Comparison of ENCODE assay signal across 23 cellular contexts in the genomic region with DNA sequence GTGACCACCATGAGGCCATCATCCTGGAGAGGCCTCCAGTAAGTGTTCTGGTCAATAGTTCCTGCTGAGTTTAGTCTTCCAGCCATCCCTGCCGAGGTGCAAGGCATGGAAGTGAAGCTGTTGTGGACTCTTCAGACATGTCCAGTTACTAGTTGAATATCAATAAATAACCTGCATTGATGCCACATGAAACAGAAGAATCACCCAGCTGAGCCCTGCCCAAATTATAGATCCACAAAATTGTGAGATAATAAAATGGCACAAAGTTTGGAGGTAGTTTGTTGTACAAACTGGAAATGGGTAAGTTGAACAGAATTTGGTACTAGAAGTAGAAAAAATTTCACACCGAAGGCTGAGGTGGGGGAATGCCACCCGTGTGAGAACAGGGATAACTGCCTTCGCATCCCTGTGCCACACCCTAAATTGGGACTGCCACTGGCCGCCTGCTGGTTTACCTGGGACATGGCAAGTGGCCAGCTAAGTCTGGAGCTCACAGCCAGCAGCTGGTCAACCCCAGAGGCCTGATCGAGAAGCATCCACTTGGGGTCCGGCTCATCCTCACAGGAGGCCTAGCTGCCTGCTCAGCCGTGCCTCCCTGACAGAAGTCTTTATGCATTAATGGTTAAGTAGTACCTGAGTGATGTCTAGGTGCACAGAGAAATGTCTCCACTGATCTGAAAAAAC.
A peak's percentile ranks its signal among the peaks of the same experiment; 100 is the strongest.
DNase-seq lines count a peak whose midpoint lies in the region; ATAC-seq and TF ChIP-seq lines count a peak whose summit lies in the region.
"Had no signal": no experiment of that assay in that cellular context is flagged by ENCODE, and none has a peak within 500 bp of the region (broad histone marks: within the 10 kb centered on the region; RNA-seq: fewer than 3 reads in every experiment).

No MANE protein-coding gene starts in this region.

- H3K4me1 Mint-ChIP-seq in MCF 10A (ENCODE audit: insufficient read depth, unreplicated experiment): no peaks in the 10 kb centered on the region

- no peaks in the 10 kb centered on the region for H3K36me3 Mint-ChIP-seq in MCF 10A (ENCODE audit: insufficient read depth, unreplicated experiment)

- H2AFZ ChIP-seq in mammary epithelial cell (ENCODE audit: low read depth, low read length) (no peak overlapping the region), osteoblast (ENCODE audit: low read length) (no peak overlapping the region)

- 92% methylated on average over 7 of the region's 8 CpGs for WGBS in mammary epithelial cell (ENCODE audit: low coverage, missing lambda C conversion rate)

- H3K4me2 ChIP-seq in mammary epithelial cell (ENCODE audit: insufficient read depth, low read depth, low read length): no peak overlapping the region
- H3K4me2 ChIP-seq in osteoblast (ENCODE audit: insufficient read depth, low read length): no peak overlapping the region

- H4K20me1 ChIP-seq in mammary epithelial cell (ENCODE audit: insufficient read depth, low read length): no peaks in the 10 kb centered on the region
- H4K20me1 ChIP-seq in osteoblast (ENCODE audit: insufficient read depth, low read length): no peaks in the 10 kb centered on the region

- POLR2A ChIA-PET in MCF 10A (lab: Yijun Ruan, JAX): no interaction called here
- POLR2A ChIA-PET in HEK293T (lab: Yijun Ruan, JAX): no interaction called here
- POLR2A ChIA-PET in Panc1 (lab: Charles Lee): no interaction called here

- DNase-seq in MCF 10A (ENCODE audit: unreplicated experiment): no peak
- DNase-seq in mammary epithelial cell: no peak
- DNase-seq in HEK293T (ENCODE audit: extremely low spot score): peak; percentile 22
- DNase-seq in Panc1 (ENCODE audit: low read depth, low spot score): no peak
- no peak for DNase-seq in fibroblast of the aortic adventitia (ENCODE audit: low read depth)
- DNase-seq in NCI-H1092 (lab: John Stamatoyannopoulos, UW): no peak
- no peak for DNase-seq in osteoblast (ENCODE audit: insufficient read length, low spot score, missing footprints)
- no peak for DNase-seq in NK-92 (lab: John Stamatoyannopoulos, UW; ENCODE audit: unreplicated experiment)
- DNase-seq: 8988T, ACHN, DMS153, GOT3, KG1, NCI-H1105, NCI-H1436 treated with DMSO at 0.1 percent for 48 hours, NCI-H187 treated with DMSO at 0.1 percent for 48 hours, NCI-H2171 treated with DMSO at 0.1 percent for 48 hours, NCI-H345, NCI-H524, NCI-H774, Peyer's patch, SHP77 treated with DMSO at 0.1 percent for 48 hours, T-helper 1 cell had no signal

- ATAC-seq in Panc1: no peak

- no peaks in the 10 kb centered on the region for H3K9me3 Mint-ChIP-seq in MCF 10A (ENCODE audit: unreplicated experiment)

- CTCF ChIA-PET in MCF 10A (lab: Yijun Ruan, JAX): no interaction called here
- CTCF ChIA-PET in mammary epithelial cell (lab: Charles Lee; ENCODE audit: low non-redundant PET): no interaction called here
- CTCF ChIA-PET in HEK293T (lab: Yijun Ruan, JAX): no interaction called here
- CTCF ChIA-PET in Panc1 (lab: Charles Lee): no interaction called here

- intact Hi-C loops in MCF 10A (cut with micrococcal nuclease): no loop called here
- intact Hi-C loops in mammary epithelial cell (cut with micrococcal nuclease): no loop called here
- intact Hi-C loops in Panc1 (cut with micrococcal nuclease; ENCODE audit: unreplicated experiment): loop anchor here (10.0 kb wide), 2 partner anchors 176 to 534 kb away; no protein-coding TSS in a partner anchor

- H3K27ac Mint-ChIP-seq in MCF 10A (ENCODE audit: low read depth, unreplicated experiment): no peak overlapping the region

- no peak overlapping the region for H3K27ac ChIP-seq in mammary epithelial cell (ENCODE audit: insufficient read depth, low read depth, low read length)
- peak overlapping the region; percentile 51; the same call in 1 of the 2 replicates for H3K27ac ChIP-seq in Panc1 (ENCODE audit: low read length)
- no peak overlapping the region for H3K27ac ChIP-seq in osteoblast (ENCODE audit: low read depth, low read length)
- H3K27ac ChIP-seq: Peyer's patch had no signal

- in situ Hi-C loops in mammary epithelial cell (cut with MboI; ENCODE audit: low sequenced_read_pairs in 2 of 2) (no loop called here), Panc1 (cut with HindIII; ENCODE audit: low pct_unique_long_range_greater_than_20kb, low sequenced_read_pairs) (no loop called here)

- H3K9me3 ChIP-seq in mammary epithelial cell (replicated peaks; ENCODE audit: insufficient read depth, low read length): peaks cover 8% of the 10 kb centered on the region
- H3K9me3 ChIP-seq in Panc1 (ENCODE audit: control insufficient read depth, insufficient read depth, low read depth, low read length): peaks cover 26% of the 10 kb centered on the region; the same call in 1 of the 2 replicates
- H3K9me3 ChIP-seq in osteoblast (ENCODE audit: low read depth, low read length): peaks cover 4% of the 10 kb centered on the region

- H3K4me3 ChIP-seq in mammary epithelial cell (replicated peaks in 1 of 3; ENCODE audit: insufficient read depth in 1 of 3, low read depth in 2 of 3, low read length in 3 of 3) (no peak overlapping the region), Panc1 (ENCODE audit: low read depth in 2 of 2, low read length in 2 of 2) (no peak overlapping the region), fibroblast of the aortic adventitia (ENCODE audit: low read depth, low read length) (no peak overlapping the region), osteoblast (ENCODE audit: insufficient read depth, low read length) (no peak overlapping the region)
- H3K4me3 ChIP-seq: Peyer's patch had no signal

- H3K4me3 Mint-ChIP-seq in MCF 10A (ENCODE audit: unreplicated experiment): no peak overlapping the region

- no peaks in the 10 kb centered on the region for H3K27me3 Mint-ChIP-seq in MCF 10A (ENCODE audit: insufficient read depth, unreplicated experiment)

- H3K79me2 ChIP-seq in mammary epithelial cell (ENCODE audit: insufficient read depth, low read length) (no peaks in the 10 kb centered on the region), osteoblast (ENCODE audit: insufficient read depth, low read length) (no peaks in the 10 kb centered on the region)

- no peaks in the 10 kb centered on the region for H3K36me3 ChIP-seq in mammary epithelial cell (ENCODE audit: insufficient read depth, low read length)
- no peaks in the 10 kb centered on the region for H3K36me3 ChIP-seq in Panc1 (ENCODE audit: control insufficient read depth, insufficient read depth, low read length)
- no peaks in the 10 kb centered on the region for H3K36me3 ChIP-seq in osteoblast (ENCODE audit: insufficient read depth, low read length)
- H3K36me3 ChIP-seq: Peyer's patch had no signal

- TF ChIP-seq CTCF in MCF 10A (IDR thresholded peaks at IDR 0.05; ENCODE audit: unreplicated experiment) (peak; percentile 13), mammary epithelial cell (conservative IDR thresholded peaks at IDR 0.05 in 1 of 2, IDR thresholded peaks at IDR 0.05 in 1 of 2; ENCODE audit: extremely low read depth in 1 of 2, insufficient read depth in 1 of 2, low read depth in 1 of 2, low read length in 2 of 2) (no peak), Panc1 (IDR thresholded peaks at IDR 0.05) (no peak), fibroblast of the aortic adventitia (IDR thresholded peaks at IDR 0.05; ENCODE audit: insufficient read depth, low read length) (peak; percentile 6), osteoblast (IDR thresholded peaks at IDR 0.05; ENCODE audit: extremely low read depth, low read depth, low read length) (no peak)

- no peaks in the 10 kb centered on the region for H3K27me3 ChIP-seq in mammary epithelial cell (ENCODE audit: insufficient read depth, low read length)
- no peaks in the 10 kb centered on the region for H3K27me3 ChIP-seq in Panc1 (ENCODE audit: control insufficient read depth, insufficient read depth, low read length)
- no peaks in the 10 kb centered on the region for H3K27me3 ChIP-seq in osteoblast (ENCODE audit: insufficient read depth, low read length)
- H3K27me3 ChIP-seq: Peyer's patch had no signal

- BruUV-seq in MCF 10A (replicated peaks; lab: Mats Ljungman, UMichigan): no TSS peak
- BruUV-seq in mammary epithelial cell (replicated peaks; lab: Mats Ljungman, UMichigan): no TSS peak
- no TSS peak for BruUV-seq in Panc1 (replicated peaks; lab: Mats Ljungman, UMichigan)

- H3K4me1 ChIP-seq in mammary epithelial cell (ENCODE audit: insufficient read depth, low read length): peaks cover 8% of the 10 kb centered on the region
- peaks cover 6% of the 10 kb centered on the region; the same call in 1 of the 2 replicates for H3K4me1 ChIP-seq in Panc1 (ENCODE audit: control insufficient read depth, insufficient read depth, low read length)
- H3K4me1 ChIP-seq in osteoblast (ENCODE audit: insufficient read depth, low read length): no peaks in the 10 kb centered on the region
- H3K4me1 ChIP-seq: Peyer's patch had no signal

- H3K9ac ChIP-seq in mammary epithelial cell (ENCODE audit: insufficient read depth, low read length): no peak overlapping the region

- dilution Hi-C loops in mammary epithelial cell (cut with HindIII; ENCODE audit: low sequenced_read_pairs): no loop called here

TF ChIP-seq in HEK293T, 16 proteins besides CTCF, POLR2A, EP300 and RAD21:
- TF ChIP-seq FOXM1 (IDR thresholded peaks at IDR 0.05; ENCODE audit: borderline replicate concordance) (no peak), HDGF (IDR thresholded peaks at IDR 0.05; ENCODE audit: borderline replicate concordance) (no peak)
TF ChIP-seq in HEK293T: peak in this region for 0.

Comparison
In these comparisons a context has a peak if more than half of its experiments do, and no peak if none do; other contexts are left out.
1. CTCF ChIP-seq: peak in MCF 10A (single experiment) and fibroblast of the aortic adventitia (single experiment); none in mammary epithelial cell (0 of 2), Panc1 (single experiment) and osteoblast (single experiment).